In the genomic region with DNA sequence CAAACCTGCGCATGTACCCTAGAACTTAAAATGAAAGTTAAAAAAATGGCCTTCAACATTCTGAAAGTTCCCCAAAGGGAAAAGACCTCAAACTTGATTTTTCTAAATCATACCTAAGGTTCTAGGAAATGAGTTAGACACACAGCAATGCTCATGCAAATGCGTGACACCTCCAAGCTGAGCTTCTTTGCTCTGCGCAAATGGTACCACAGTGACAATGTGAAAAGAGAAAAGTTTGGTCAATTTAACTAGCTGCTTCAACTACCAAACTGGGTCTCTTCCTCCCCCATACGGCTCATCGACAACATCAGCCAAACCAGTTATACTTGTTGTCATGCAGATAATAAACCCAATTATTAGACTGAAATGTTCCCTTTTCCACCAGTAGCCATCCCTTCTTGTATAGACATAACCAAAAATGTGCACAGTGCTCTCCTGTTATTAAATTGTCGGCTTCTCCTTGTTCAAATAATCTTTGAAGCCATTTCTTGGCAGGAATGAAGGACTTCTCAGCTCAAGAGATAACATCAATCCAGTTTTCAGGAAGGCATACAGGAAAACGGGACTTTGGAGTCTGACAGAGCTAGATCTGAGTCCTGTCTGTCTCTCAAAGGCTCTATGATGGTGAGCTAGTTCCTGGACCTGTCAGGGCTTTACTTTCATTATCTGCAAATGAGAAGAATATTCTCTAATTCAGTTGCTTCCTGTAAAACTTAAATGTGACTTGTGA, we compare ENCODE assay signal across 1 cellular context.
TF ChIP-seq lines count a peak whose summit lies in the region.

No MANE protein-coding gene starts in this region.

TF ChIP-seq in HepG2, 621 proteins besides CTCF, POLR2A, EP300 and RAD21 (continued from another document):
- TF ChIP-seq, protein P1, sequence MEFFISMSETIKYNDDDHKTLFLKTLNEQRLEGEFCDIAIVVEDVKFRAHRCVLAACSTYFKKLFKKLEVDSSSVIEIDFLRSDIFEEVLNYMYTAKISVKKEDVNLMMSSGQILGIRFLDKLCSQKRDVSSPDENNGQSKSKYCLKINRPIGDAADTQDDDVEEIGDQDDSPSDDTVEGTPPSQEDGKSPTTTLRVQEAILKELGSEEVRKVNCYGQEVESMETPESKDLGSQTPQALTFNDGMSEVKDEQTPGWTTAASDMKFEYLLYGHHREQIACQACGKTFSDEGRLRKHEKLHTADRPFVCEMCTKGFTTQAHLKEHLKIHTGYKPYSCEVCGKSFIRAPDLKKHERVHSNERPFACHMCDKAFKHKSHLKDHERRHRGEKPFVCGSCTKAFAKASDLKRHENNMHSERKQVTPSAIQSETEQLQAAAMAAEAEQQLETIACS (CRISPR knock-in tag; IDR thresholded peaks at IDR 0.05) = no peak
- peak; percentile 37; the same call in 1 of the 2 replicates for TF ChIP-seq ZNF644 (CRISPR knock-in tag; IDR thresholded peaks at IDR 0.05; ENCODE audit: low read depth)
- TF ChIP-seq ZBTB38 (CRISPR knock-in tag; IDR thresholded peaks at IDR 0.05) = no peak
- peak; percentile 16; the same call in 1 of the 2 replicates for TF ChIP-seq RARA (CRISPR knock-in tag; IDR thresholded peaks at IDR 0.05)
